Comparison of ENCODE assay signal across 8 cellular contexts in the genomic region with DNA sequence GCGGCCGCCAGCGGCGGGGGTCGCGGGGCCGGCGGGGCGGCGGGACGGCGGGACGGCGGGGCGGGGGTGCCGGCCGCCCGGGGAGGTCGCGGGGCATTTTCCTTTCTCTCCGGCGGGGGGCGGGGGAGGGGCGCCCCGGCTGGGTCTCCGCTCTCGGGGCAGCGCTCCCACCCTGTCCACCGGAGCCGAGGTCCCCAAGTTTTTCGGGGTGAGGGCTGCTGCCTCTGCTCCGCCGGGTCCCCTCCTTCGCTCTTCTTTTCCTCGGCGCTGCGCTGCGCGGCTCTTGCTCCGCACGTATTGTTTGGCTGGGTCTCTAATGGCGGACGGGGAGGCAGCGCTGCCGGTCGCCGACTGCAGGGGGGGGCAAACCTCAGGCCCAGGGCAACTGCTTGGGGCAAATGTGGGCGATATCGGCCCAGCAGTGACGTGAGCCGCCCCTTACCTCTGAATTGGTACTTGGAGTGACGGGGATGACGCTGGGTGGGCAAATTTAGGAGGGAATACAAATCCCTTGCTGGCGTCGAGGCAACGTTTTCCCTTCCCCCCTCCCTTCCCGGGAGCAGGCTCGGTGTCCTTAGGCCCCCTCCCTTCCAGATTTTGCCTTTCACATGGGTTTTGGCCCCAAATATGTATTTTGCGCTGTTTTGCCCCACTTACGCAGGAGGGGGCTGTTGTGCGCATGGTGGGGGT.
DNase-seq lines count a peak whose midpoint lies in the region; ATAC-seq and TF ChIP-seq lines count a peak whose summit lies in the region.

No MANE protein-coding gene starts in this region.

- DNase-seq in DMS53 (lab: John Stamatoyannopoulos, UW) = peak; percentile 81
- DNase-seq in HFF-Myc (ENCODE audit: extremely low read depth, low read depth) = no peak
- peak; percentile 72 for DNase-seq in NCI-H69 (lab: John Stamatoyannopoulos, UW)
- peak; percentile 55 for DNase-seq in activated T-cell treated with anti-CD3 and anti-CD28 coated beads for 1 hour (ENCODE audit: low read depth)
- no peak for DNase-seq in epithelial cell of prostate (ENCODE audit: low read depth, low spot score)
- DNase-seq in stimulated activated CD8-positive, alpha-beta memory T cell treated with anti-CD3 and anti-CD28 coated beads, Interleukin-4, amount 100 ng/mL, for 4 hours (ENCODE audit: low read depth in 2 of 2, low spot score in 1 of 2) = peak; percentile 32 to 45

- H3K27ac ChIP-seq in epithelial cell of prostate (peak overlapping the region; percentile 97), mucosa of rectum (ENCODE audit: low read depth in 2 of 2, low read length in 2 of 2) (peak overlapping the region; percentile 93 to 96)

- no peak for TF ChIP-seq CTCF in HFF-Myc (IDR thresholded peaks at IDR 0.05; ENCODE audit: low read depth, low read length, missing control alignments)

- H3K4me3 ChIP-seq in HFF-Myc (replicated peaks; ENCODE audit: low read depth, low read length) (peak overlapping the region; percentile 57), mucosa of rectum (ENCODE audit: low read length in 2 of 2) (peak overlapping the region; percentile 82 to 85)

- H3K4me1 ChIP-seq in mucosa of rectum (ENCODE audit: control insufficient read depth in 2 of 2, insufficient read depth in 2 of 2, low read length in 2 of 2) = peaks cover 8 to 14% of the 10 kb centered on the region in 2 donors

- peak overlapping the region; percentile 90 for H3K9ac ChIP-seq in mucosa of rectum (ENCODE audit: low read depth in 1 of 2, low read length in 2 of 2)

- H3K27me3 ChIP-seq in mucosa of rectum (ENCODE audit: control insufficient read depth in 2 of 2, insufficient read depth in 2 of 2, low read length in 2 of 2) = no peaks in the 10 kb centered on the region

- no peak for ATAC-seq in GM21737 (IDR thresholded peaks at IDR 0.05; ENCODE audit: unreplicated experiment)

- H3K36me3 ChIP-seq in mucosa of rectum (ENCODE audit: control insufficient read depth in 2 of 2, insufficient read depth in 2 of 2, low read length in 2 of 2) = peaks cover 0 to 2% of the 10 kb centered on the region in 2 donors

- H3K9me3 ChIP-seq in mucosa of rectum (ENCODE audit: control insufficient read depth in 2 of 2, low read length in 2 of 2) = no peaks in the 10 kb centered on the region

Comparison
In these comparisons a context has a peak if more than half of its experiments do, and no peak if none do; other contexts are left out.
1. DNase-seq: peak in DMS53 (single experiment), NCI-H69 (single experiment), activated T-cell treated with anti-CD3 and anti-CD28 coated beads for 1 hour (single experiment) and stimulated activated CD8-positive, alpha-beta memory T cell treated with anti-CD3 and anti-CD28 coated beads, Interleukin-4, amount 100 ng/mL, for 4 hours (2 of 2); none in HFF-Myc (single experiment) and epithelial cell of prostate (single experiment).